8 cellular contexts compared by ENCODE assay signal in genomic region chr1:28737245-28738137, GRCh38. TPM values are rescaled to one million over a fixed set of nuclear protein-coding genes. Genes with fewer than 3 reads are reported as not detected.
A peak's percentile ranks its signal among the peaks of the same experiment; 100 is the strongest.
DNase-seq lines count a peak whose midpoint lies in the region; ATAC-seq, FAIRE-seq and TF ChIP-seq lines count a peak whose summit lies in the region.

No MANE protein-coding gene starts in this region.

- no peak overlapping the region for H3K23ac ChIP-seq in trophoblast cell (ENCODE audit: low read length)

- peak overlapping the region; percentile 86 for H2BK120ac ChIP-seq in trophoblast cell (ENCODE audit: insufficient read depth, low read length, poor library complexity)

- peak overlapping the region; percentile 95 for H3K18ac ChIP-seq in trophoblast cell (ENCODE audit: low read length)

- H3K9me3 ChIP-seq in trophoblast cell (ENCODE audit: insufficient read depth, low read depth, low read length) (no peaks in the 10 kb centered on the region), upper lobe of left lung (no peaks in the 10 kb centered on the region)

- H3K4me1 ChIP-seq in trophoblast cell (ENCODE audit: control insufficient read depth in 1 of 2, insufficient read depth in 2 of 2, low read length in 2 of 2) (peaks cover 3% of the 10 kb centered on the region in 2 experiments), upper lobe of left lung (peaks cover 45 to 56% (median 48%) of the 10 kb centered on the region in 4 donors)

- H4K91ac ChIP-seq in trophoblast cell (ENCODE audit: low read depth, low read length) = peak overlapping the region; percentile 96

- TF ChIP-seq CTCF in AG10803 (conservative IDR thresholded peaks at IDR 0.05; ENCODE audit: low read length) (no peak), upper lobe of left lung (IDR thresholded peaks at IDR 0.05) (no peak)

- H3K27ac ChIP-seq in trophoblast cell (ENCODE audit: low read depth, low read length) (peak overlapping the region; percentile 93), upper lobe of left lung (peak overlapping the region; percentile 94 to 98 (median 94))

- H3K79me2 ChIP-seq in trophoblast cell (ENCODE audit: control insufficient read depth, insufficient read depth, low read length, poor library complexity) = peaks cover 26% of the 10 kb centered on the region

- H3K14ac ChIP-seq in trophoblast cell (ENCODE audit: low read length) = peak overlapping the region; percentile 85

- H3K9ac ChIP-seq in trophoblast cell (ENCODE audit: low read length) = peak overlapping the region; percentile 98

- no CpG with 5 or more reads among the region's 62 CpGs for WGBS in trophoblast cell (ENCODE audit: extremely low coverage, insufficient coverage, insufficient read length)
- WGBS in upper lobe of left lung, 2 donors = 0 to 1% methylated on average over 46 to 51 of the region's 62 CpGs

- H4K8ac ChIP-seq in trophoblast cell (ENCODE audit: low read depth, low read length) = peak overlapping the region; percentile 75

- no peak for TF ChIP-seq EP300 in upper lobe of left lung (IDR thresholded peaks at IDR 0.05)

- peak overlapping the region; percentile 38 for H2AFZ ChIP-seq in trophoblast cell (ENCODE audit: insufficient read depth, low read length, poor library complexity)

- peak overlapping the region; percentile 89 for H3K4ac ChIP-seq in trophoblast cell (ENCODE audit: low read depth, low read length)

- H3K4me3 ChIP-seq in AG10803 (ENCODE audit: low read length) (peak overlapping the region; percentile 83), trophoblast cell (ENCODE audit: low read depth, low read length) (peak overlapping the region; percentile 90), upper lobe of left lung (peak overlapping the region; percentile 65 to 99 (median 82))

- peak; percentile 23 for ATAC-seq in GM18907 (IDR thresholded peaks at IDR 0.05; ENCODE audit: unreplicated experiment)
- ATAC-seq in upper lobe of left lung (ENCODE audit: low FRiP score in 2 of 2) = peak in 1 of 2 donors; percentile 46

- peaks cover 27% of the 10 kb centered on the region for H3K79me1 ChIP-seq in trophoblast cell (ENCODE audit: low read length)

- H2BK12ac ChIP-seq in trophoblast cell (ENCODE audit: low read length) = no peak overlapping the region

- TF ChIP-seq POLR2A in upper lobe of left lung (IDR thresholded peaks at IDR 0.05) = no peak

- H4K12ac ChIP-seq in trophoblast cell (ENCODE audit: low read depth, low read length) = peak overlapping the region; percentile 65

- no peak for FAIRE-seq in RCC 7860 (lab: Jason Lieb, UNC)

- H3K27me3 ChIP-seq in trophoblast cell (ENCODE audit: insufficient read depth, low read length) (no peaks in the 10 kb centered on the region), upper lobe of left lung (no peaks in the 10 kb centered on the region)

- peak overlapping the region; percentile 21 for H2AK5ac ChIP-seq in trophoblast cell (ENCODE audit: low read length)

- DNase-seq in AG10803 (ENCODE audit: low read depth) (peak; percentile 48), HS-27A (ENCODE audit: low read depth) (peak; percentile 36), RCC 7860 (ENCODE audit: low spot score) (peak; percentile 43), glomerular visceral epithelial cell (ENCODE audit: extremely low spot score) (peak; percentile 49), trophoblast cell (peak; percentile 33 to 54), upper lobe of left lung (peak; percentile 65 to 88)
- DNase-seq in activated naive CD4-positive, alpha-beta T cell (lab: John Stamatoyannopoulos, UW) = peak; percentile 9 to 43 (median 14)

- peaks cover 21 to 22% of the 10 kb centered on the region in 2 experiments for H3K36me3 ChIP-seq in trophoblast cell (ENCODE audit: control insufficient read depth in 1 of 2, insufficient read depth in 2 of 2, low read length in 2 of 2)
- H3K36me3 ChIP-seq in upper lobe of left lung = peaks cover 3 to 37% (median 23%) of the 10 kb centered on the region in 4 donors

- peak overlapping the region; percentile 97 for H3K4me2 ChIP-seq in trophoblast cell (ENCODE audit: low read length)

- H2BK5ac ChIP-seq in trophoblast cell (ENCODE audit: low read depth, low read length, poor library complexity) = peak overlapping the region; percentile 84

RNA-seq across cellular contexts. Expression of gene YTHDF2, which starts 0.8 kb away (rescaled TPM):
- 150 and 158 TPM in 2 replicates for polyA plus RNA-seq in trophoblast cell (2013)
- 10 to 100 TPM; 40.1 to 72.5 (median 59.0) TPM for total RNA-seq in upper lobe of left lung

Comparison
In these comparisons a context has a peak if more than half of its experiments do, and no peak if none do; other contexts are left out.
1. DNase-seq: peak in every context shown above with its lines; median percentile 76 in upper lobe of left lung; 49 in glomerular visceral epithelial cell; 48 in AG10803; 44 in trophoblast cell; 43 in RCC 7860; 36 in HS-27A; 14 in activated naive CD4-positive, alpha-beta T cell.